In genomic region chr13:45826741-45827140, GRCh38 we compare ENCODE assay signal across 2 cellular contexts.
TF ChIP-seq lines count a peak whose summit lies in the region.

No MANE protein-coding gene starts in this region.

TF ChIP-seq in neural cell, 6 proteins besides CTCF, POLR2A, EP300 and RAD21 (continued from another document):
- no peak for TF ChIP-seq REST (IDR thresholded peaks at IDR 0.05; ENCODE audit: borderline replicate concordance)
- TF ChIP-seq TAF1 (IDR thresholded peaks at IDR 0.05; ENCODE audit: low read depth), result no peak
- TF ChIP-seq MXI1 (conservative IDR thresholded peaks at IDR 0.05; ENCODE audit: poor library complexity, severe bottlenecking), result no peak
- no peak for TF ChIP-seq EZH2 (IDR thresholded peaks at IDR 0.05; ENCODE audit: borderline replicate concordance, insufficient read depth, low read length, poor library complexity, severe bottlenecking)

TF ChIP-seq in HepG2, 621 proteins besides CTCF, POLR2A, EP300 and RAD21 (continued from another document):
- TF ChIP-seq HINFP (CRISPR knock-in tag; IDR thresholded peaks at IDR 0.05; ENCODE audit: low read depth) (no peak), FOXO4 (CRISPR knock-in tag; conservative IDR thresholded peaks at IDR 0.05) (no peak), ZBTB2 (CRISPR knock-in tag; IDR thresholded peaks at IDR 0.05; ENCODE audit: low read depth) (no peak), DZIP1 (CRISPR knock-in tag; IDR thresholded peaks at IDR 0.05) (no peak), MTA3 (CRISPR knock-in tag; IDR thresholded peaks at IDR 0.05) (no peak), ZFP37 (CRISPR knock-in tag; IDR thresholded peaks at IDR 0.05; ENCODE audit: borderline replicate concordance) (no peak), HHEX (CRISPR knock-in tag; IDR thresholded peaks at IDR 0.05) (no peak)
TF ChIP-seq in HepG2: peak in this region for 0.
